Comparison of ENCODE assay signal across 11 cellular contexts in the genomic region with DNA sequence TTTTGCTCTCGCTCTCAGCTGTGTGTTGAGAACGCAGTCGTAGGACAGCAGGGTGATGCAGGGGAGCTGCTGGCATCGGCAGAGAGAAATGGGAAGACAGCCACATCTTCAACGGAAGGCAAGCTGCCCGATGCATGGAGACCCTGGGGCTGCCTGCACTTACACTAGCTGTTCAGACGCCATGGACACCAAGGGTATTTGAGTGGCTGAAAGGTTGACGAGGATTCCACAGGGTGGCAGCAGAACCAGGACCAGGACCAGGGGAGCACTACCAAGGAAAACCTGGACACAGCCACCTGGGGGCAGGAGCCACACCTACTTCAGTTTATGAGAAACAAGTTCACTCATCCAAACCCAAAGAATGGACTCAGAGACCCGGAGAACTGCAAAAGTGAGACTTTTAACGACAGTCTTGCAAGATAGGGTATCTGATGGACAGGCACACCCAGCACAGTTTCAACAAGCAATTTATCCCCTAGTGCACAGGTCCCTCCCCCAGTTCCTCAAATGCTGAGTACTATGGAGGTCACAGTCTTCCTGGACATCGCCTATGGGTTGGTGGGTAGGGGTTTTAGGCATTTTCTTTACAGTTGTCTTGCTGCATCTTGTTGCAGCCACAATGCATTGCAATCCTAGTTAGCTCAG.
DNase-seq lines count a peak whose midpoint lies in the region; ATAC-seq and FAIRE-seq lines count a peak whose summit lies in the region.
"Had no signal": no experiment of that assay in that cellular context is flagged by ENCODE, and none has a peak within 500 bp of the region (broad histone marks: within the 10 kb centered on the region; RNA-seq: fewer than 3 reads in every experiment).

No MANE protein-coding gene starts in this region.

- no peak for FAIRE-seq in RCC 7860 (lab: Jason Lieb, UNC)
- FAIRE-seq: islet of Langerhans had no signal

- DNase-seq in DMS153 (lab: John Stamatoyannopoulos, UW) (peak; percentile 24), HuH-7.5 (ENCODE audit: low spot score) (peak; percentile 71), SHP77 treated with DMSO at 0.1 percent for 48 hours (lab: John Stamatoyannopoulos, UW) (peak; percentile 41), iPS-NIHi7 (ENCODE audit: extremely low spot score) (peak; percentile 50), RCC 7860 (ENCODE audit: low spot score) (no peak), NCI-H510A treated with DMSO at 0.1 percent for 48 hours (lab: John Stamatoyannopoulos, UW) (no peak)
- DNase-seq in stimulated activated CD4-positive, alpha-beta T cell treated with anti-CD3 and anti-CD28 coated beads, Interleukin-4, amount 100 ng/mL, for 1 hour = no peak
- DNase-seq: NCI-H510A, T-helper 9 cell had no signal

- ATAC-seq in GM18520 (IDR thresholded peaks at IDR 0.05; ENCODE audit: unreplicated experiment) = no peak

Comparison
In these comparisons a context has a peak if more than half of its experiments do, and no peak if none do; other contexts are left out.
1. DNase-seq: peak in DMS153 (single experiment), HuH-7.5 (single experiment), SHP77 treated with DMSO at 0.1 percent for 48 hours (single experiment) and iPS-NIHi7 (single experiment); none in stimulated activated CD4-positive, alpha-beta T cell treated with anti-CD3 and anti-CD28 coated beads, Interleukin-4, amount 100 ng/mL, for 1 hour (single experiment), RCC 7860 (single experiment) and NCI-H510A treated with DMSO at 0.1 percent for 48 hours (single experiment).